1 cellular context compared by ENCODE assay signal in the genomic region with DNA sequence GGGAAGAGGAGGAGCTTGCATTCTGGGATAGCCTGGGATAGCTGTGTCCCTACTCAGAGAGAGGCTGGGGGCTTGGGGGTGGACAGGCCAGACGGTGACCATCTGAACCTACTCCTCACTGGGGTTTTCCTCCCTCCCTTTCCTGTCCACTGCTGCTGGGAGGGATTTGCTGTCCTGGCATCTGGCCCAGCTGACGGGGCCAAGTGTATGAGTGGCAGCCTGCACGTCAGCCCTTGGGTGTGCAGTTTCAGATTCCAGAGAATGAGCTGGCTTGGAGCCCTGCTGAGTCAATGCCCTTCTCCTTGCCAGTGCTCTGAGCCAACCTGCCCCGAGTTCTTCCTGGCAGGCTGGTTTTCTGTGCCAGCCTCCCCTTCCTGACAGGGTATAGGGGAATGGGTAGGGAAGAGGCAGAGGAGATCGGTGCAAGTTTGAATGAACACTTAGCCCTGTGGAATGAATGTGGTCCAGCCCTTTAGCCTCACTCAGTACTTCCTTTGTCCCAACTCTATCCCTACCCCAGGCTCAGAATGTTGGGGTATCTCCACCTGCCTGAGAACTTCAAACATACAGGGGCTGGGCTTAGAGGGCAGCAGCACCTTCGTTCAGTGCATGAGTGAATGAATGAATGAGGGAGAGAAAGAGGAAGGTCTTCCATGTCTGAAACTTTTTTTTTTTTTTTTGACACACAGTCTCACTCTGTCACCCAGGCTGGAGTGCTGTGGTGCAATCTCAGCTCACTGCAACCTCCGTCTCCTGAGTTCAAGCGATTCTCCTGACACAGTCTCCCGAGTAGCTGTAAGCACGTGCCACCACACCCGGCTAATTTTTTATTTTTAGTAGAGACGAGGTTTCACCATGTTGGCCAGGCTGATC.
TF ChIP-seq lines count a peak whose summit lies in the region.

No MANE protein-coding gene starts in this region.

TF ChIP-seq in HepG2, 621 proteins besides CTCF, POLR2A, EP300 and RAD21 (continued from another document):
- TF ChIP-seq SKIL (CRISPR knock-in tag; IDR thresholded peaks at IDR 0.05; ENCODE audit: borderline replicate concordance), result peak; percentile 75; the same call in 1 of the 2 replicates
